2 cellular contexts compared by ENCODE assay signal in the genomic region with DNA sequence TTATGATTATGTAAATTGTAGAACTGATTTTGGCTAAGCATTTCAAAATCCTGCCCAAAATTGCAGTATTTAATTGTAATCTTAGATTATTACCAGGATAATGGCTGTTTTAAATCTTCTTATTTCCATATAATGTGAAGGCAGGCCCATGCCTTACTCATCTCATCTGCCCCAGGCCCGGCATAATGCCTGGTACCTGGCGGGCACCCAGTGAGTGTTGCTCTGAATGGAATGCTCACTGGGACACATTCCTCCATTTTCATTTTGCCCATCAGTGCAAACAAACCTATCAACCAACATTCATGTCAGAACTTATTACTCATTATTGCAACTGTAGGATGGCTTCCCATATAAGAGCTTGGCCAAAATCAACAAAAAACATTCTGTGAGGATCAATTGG.
TF ChIP-seq lines count a peak whose summit lies in the region.

No MANE protein-coding gene starts in this region.

TF ChIP-seq in liver, 16 proteins besides CTCF, POLR2A, EP300 and RAD21:
- TF ChIP-seq NR2F2 (IDR thresholded peaks at IDR 0.05) (no peak), SP1 (IDR thresholded peaks at IDR 0.05) (no peak), GABPA (IDR thresholded peaks at IDR 0.05 in 1 of 2, conservative IDR thresholded peaks at IDR 0.05 in 1 of 2) (no peak), HNF4G (IDR thresholded peaks at IDR 0.05) (no peak), ATF3 (IDR thresholded peaks at IDR 0.05) (no peak), EGR1 (IDR thresholded peaks at IDR 0.05; ENCODE audit: low read depth in 2 of 2) (no peak), FOXA1 (IDR thresholded peaks at IDR 0.05) (no peak), FOXA2 (IDR thresholded peaks at IDR 0.05) (no peak), RXRA (IDR thresholded peaks at IDR 0.05) (no peak), JUND (IDR thresholded peaks at IDR 0.05) (no peak), REST (IDR thresholded peaks at IDR 0.05) (no peak), TAF1 (conservative IDR thresholded peaks at IDR 0.05) (no peak), HNF4A (conservative IDR thresholded peaks at IDR 0.05) (no peak), YY1 (IDR thresholded peaks at IDR 0.05) (no peak), MAX (IDR thresholded peaks at IDR 0.05) (no peak)
- TF ChIP-seq, protein P1, sequence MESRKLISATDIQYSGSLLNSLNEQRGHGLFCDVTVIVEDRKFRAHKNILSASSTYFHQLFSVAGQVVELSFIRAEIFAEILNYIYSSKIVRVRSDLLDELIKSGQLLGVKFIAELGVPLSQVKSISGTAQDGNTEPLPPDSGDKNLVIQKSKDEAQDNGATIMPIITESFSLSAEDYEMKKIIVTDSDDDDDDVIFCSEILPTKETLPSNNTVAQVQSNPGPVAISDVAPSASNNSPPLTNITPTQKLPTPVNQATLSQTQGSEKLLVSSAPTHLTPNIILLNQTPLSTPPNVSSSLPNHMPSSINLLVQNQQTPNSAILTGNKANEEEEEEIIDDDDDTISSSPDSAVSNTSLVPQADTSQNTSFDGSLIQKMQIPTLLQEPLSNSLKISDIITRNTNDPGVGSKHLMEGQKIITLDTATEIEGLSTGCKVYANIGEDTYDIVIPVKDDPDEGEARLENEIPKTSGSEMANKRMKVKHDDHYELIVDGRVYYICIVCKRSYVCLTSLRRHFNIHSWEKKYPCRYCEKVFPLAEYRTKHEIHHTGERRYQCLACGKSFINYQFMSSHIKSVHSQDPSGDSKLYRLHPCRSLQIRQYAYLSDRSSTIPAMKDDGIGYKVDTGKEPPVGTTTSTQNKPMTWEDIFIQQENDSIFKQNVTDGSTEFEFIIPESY (IDR thresholded peaks at IDR 0.05): no peak

TF ChIP-seq in HepG2, 621 proteins besides CTCF, POLR2A, EP300 and RAD21:
- TF ChIP-seq PRPF4 (IDR thresholded peaks at IDR 0.05; ENCODE audit: low read depth, low read length, poor library complexity, severe bottlenecking): no peak
- TF ChIP-seq IKZF5 (CRISPR knock-in tag; IDR thresholded peaks at IDR 0.05): no peak
- TF ChIP-seq, protein P2, sequence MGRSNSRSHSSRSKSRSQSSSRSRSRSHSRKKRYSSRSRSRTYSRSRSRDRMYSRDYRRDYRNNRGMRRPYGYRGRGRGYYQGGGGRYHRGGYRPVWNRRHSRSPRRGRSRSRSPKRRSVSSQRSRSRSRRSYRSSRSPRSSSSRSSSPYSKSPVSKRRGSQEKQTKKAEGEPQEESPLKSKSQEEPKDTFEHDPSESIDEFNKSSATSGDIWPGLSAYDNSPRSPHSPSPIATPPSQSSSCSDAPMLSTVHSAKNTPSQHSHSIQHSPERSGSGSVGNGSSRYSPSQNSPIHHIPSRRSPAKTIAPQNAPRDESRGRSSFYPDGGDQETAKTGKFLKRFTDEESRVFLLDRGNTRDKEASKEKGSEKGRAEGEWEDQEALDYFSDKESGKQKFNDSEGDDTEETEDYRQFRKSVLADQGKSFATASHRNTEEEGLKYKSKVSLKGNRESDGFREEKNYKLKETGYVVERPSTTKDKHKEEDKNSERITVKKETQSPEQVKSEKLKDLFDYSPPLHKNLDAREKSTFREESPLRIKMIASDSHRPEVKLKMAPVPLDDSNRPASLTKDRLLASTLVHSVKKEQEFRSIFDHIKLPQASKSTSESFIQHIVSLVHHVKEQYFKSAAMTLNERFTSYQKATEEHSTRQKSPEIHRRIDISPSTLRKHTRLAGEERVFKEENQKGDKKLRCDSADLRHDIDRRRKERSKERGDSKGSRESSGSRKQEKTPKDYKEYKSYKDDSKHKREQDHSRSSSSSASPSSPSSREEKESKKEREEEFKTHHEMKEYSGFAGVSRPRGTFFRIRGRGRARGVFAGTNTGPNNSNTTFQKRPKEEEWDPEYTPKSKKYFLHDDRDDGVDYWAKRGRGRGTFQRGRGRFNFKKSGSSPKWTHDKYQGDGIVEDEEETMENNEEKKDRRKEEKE (IDR thresholded peaks at IDR 0.05): no peak
- TF ChIP-seq ERF (CRISPR knock-in tag; IDR thresholded peaks at IDR 0.05): no peak
- TF ChIP-seq FOXA3 (CRISPR knock-in tag; IDR thresholded peaks at IDR 0.05): no peak
- TF ChIP-seq ZNF362 (CRISPR knock-in tag; IDR thresholded peaks at IDR 0.05; ENCODE audit: borderline replicate concordance): no peak
- no peak for TF ChIP-seq MXI1 (IDR thresholded peaks at IDR 0.05; ENCODE audit: borderline replicate concordance, low read depth, low read length)
- TF ChIP-seq ZNF468 (CRISPR knock-in tag; IDR thresholded peaks at IDR 0.05): no peak
- TF ChIP-seq GPN1 (CRISPR knock-in tag; IDR thresholded peaks at IDR 0.05; ENCODE audit: borderline replicate concordance): no peak
- TF ChIP-seq ZBTB2 (CRISPR knock-in tag; IDR thresholded peaks at IDR 0.05; ENCODE audit: low read depth): no peak
- no peak for TF ChIP-seq GATAD1 (CRISPR knock-in tag; IDR thresholded peaks at IDR 0.05)
- no peak for TF ChIP-seq MED8 (CRISPR knock-in tag; IDR thresholded peaks at IDR 0.05; ENCODE audit: insufficient replicate concordance)
